9 cellular contexts compared by ENCODE assay signal in the genomic region with DNA sequence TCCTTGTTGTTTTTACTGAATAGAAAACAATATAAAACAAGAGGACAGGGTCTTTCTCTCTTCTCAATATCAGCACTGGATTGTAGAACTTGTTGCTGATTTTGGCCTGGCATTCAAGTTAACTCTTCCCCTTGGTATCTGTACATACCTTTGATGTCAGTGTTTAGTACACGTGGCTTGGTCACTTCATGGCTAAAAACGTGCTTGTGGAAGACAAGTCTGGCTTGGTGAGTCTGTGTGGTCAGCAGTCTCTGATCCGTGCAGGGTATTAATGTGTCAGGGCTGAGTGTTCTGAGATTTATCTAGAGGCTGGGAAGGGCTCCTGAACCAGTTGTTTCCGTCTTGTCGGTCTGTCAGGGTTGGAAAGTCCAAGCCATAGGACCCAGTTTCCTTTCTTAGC. TPM values are rescaled to one million over a fixed set of nuclear protein-coding genes. Genes with fewer than 3 reads are reported as not detected.
"Had no signal": no experiment of that assay in that cellular context is flagged by ENCODE, and none has a peak within 500 bp of the region (broad histone marks: within the 10 kb centered on the region; RNA-seq: fewer than 3 reads in every experiment).

A gene (plus strand): TSS at position 301 of the 400 bp plus-strand sequence. CDS start 572 bp downstream, outside the sequence.

RNA-seq across cellular contexts. Expression of the gene that starts here (rescaled TPM):
- total RNA-seq: stomach, subcutaneous adipose tissue, temporal lobe, thoracic aorta, tibial nerve, transverse colon, ureter, urinary bladder, vagina had no signal
- polyA plus RNA-seq: stomach, urinary bladder had no signal
